Comparison of ENCODE assay signal across 18 cellular contexts in genomic region chr19:23790641-23791488, GRCh38. TPM values are rescaled to one million over a fixed set of nuclear protein-coding genes. Genes with fewer than 3 reads are reported as not detected.
DNase-seq lines count a peak whose midpoint lies in the region; ATAC-seq, FAIRE-seq and TF ChIP-seq lines count a peak whose summit lies in the region.
"Had no signal": no experiment of that assay in that cellular context is flagged by ENCODE, and none has a peak within 500 bp of the region (broad histone marks: within the 10 kb centered on the region; RNA-seq: fewer than 3 reads in every experiment).

No MANE protein-coding gene starts in this region.

- no peak overlapping the region for H2AFZ ChIP-seq in GM23338
- H2AFZ ChIP-seq in H9 (ENCODE audit: low read length) = no peak overlapping the region
- H2AFZ ChIP-seq in H1 (ENCODE audit: low read length) = no peak overlapping the region

- H3K56ac ChIP-seq in H9 (ENCODE audit: insufficient read length, low read depth, low read length) (no peak overlapping the region), H1 (replicated peaks; ENCODE audit: insufficient read length, low read depth, low read length) (no peak overlapping the region)

- POLR2A ChIA-PET in H1 (lab: Charles Lee; ENCODE audit: partially characterized antibody) = interaction anchor here (1.0 to 1.4 kb wide), 2 partner anchors 8 to 33 kb away, joined by 3 read pairs; no protein-coding TSS in a partner anchor

- H3K4me3 ChIP-seq in GM23338 (no peak overlapping the region), H1 (ENCODE audit: extremely low read depth in 1 of 4, insufficient read depth in 2 of 4, low read depth in 3 of 4, low read length in 4 of 4) (no peak overlapping the region)

- H3T11ph ChIP-seq in H9 (ENCODE audit: low read length) = no peak overlapping the region

- no peaks in the 10 kb centered on the region; the same call in 2 of the 3 replicates for H3K9me3 Mint-ChIP-seq in GM23338
- peaks cover 0 to 6% of the 10 kb centered on the region in 2 experiments; a peak in 2 of 5 replicates for H3K9me3 Mint-ChIP-seq in H9
- peaks cover 8% of the 10 kb centered on the region for H3K9me3 Mint-ChIP-seq in osteocyte (ENCODE audit: unreplicated experiment)

- no peak for TF ChIP-seq POLR2A in H1 (IDR thresholded peaks at IDR 0.05; ENCODE audit: control extremely low read depth in 1 of 2, low read depth in 2 of 2, low read length in 2 of 2)

- H3K27ac Mint-ChIP-seq in GM23338 (peak overlapping the region; percentile 63; the same call in 1 of the 2 replicates), H9 (peak overlapping the region in 2 of 3 experiments; percentile 55 to 89; a peak in 3 of 7 replicates), osteocyte (ENCODE audit: unreplicated experiment) (no peak overlapping the region)

- H4K91ac ChIP-seq in H9 (ENCODE audit: insufficient read length, low read depth, low read length) = no peak overlapping the region
- H4K91ac ChIP-seq in H1 (replicated peaks; ENCODE audit: insufficient read length, low read length) = no peak overlapping the region

- no peaks in the 10 kb centered on the region for H3K9me2 ChIP-seq in GM23338 (ENCODE audit: insufficient read depth)

- no peaks in the 10 kb centered on the region for H3K23me2 ChIP-seq in H9 (ENCODE audit: insufficient read length, low read depth, low read length, poor library complexity, severe bottlenecking)
- H3K23me2 ChIP-seq in H1 (ENCODE audit: low read depth, low read length) = no peaks in the 10 kb centered on the region

- CTCF ChIA-PET in H1 (lab: Charles Lee; ENCODE audit: partially characterized antibody) = interaction anchor here (1.2 kb wide), 1 partner anchor 8 kb away, joined by 3 read pairs; no protein-coding TSS in a partner anchor

- no peak for TF ChIP-seq EP300 in H1 (IDR thresholded peaks at IDR 0.05; ENCODE audit: borderline replicate concordance in 1 of 2, low read depth in 2 of 2, low read length in 2 of 2)

- H3K9ac ChIP-seq in H9 (ENCODE audit: extremely low read depth, insufficient read length, low read length) (no peak overlapping the region), H1 (replicated peaks in 1 of 4; ENCODE audit: extremely low read depth in 1 of 4, low read depth in 3 of 4, low read length in 3 of 4) (no peak overlapping the region)

- H3K4me1 Mint-ChIP-seq in GM23338 = peaks cover 11% of the 10 kb centered on the region; the same call in 2 of the 3 replicates
- peaks cover 15 to 17% of the 10 kb centered on the region in 2 experiments for H3K4me1 Mint-ChIP-seq in H9
- H3K4me1 Mint-ChIP-seq in osteocyte (ENCODE audit: unreplicated experiment) = no peaks in the 10 kb centered on the region

- no peak overlapping the region for H2BK5ac ChIP-seq in H9 (ENCODE audit: insufficient read length, low read length)
- no peak overlapping the region for H2BK5ac ChIP-seq in H1 (ENCODE audit: low read depth, low read length)

- no peak overlapping the region for H2BK12ac ChIP-seq in H9 (ENCODE audit: insufficient read length, low read depth, low read length)
- no peak overlapping the region for H2BK12ac ChIP-seq in H1 (ENCODE audit: low read depth, low read length)

- H3K14ac ChIP-seq in H9 (ENCODE audit: insufficient read depth, low read length) (no peak overlapping the region), H1 (ENCODE audit: insufficient read length) (no peak overlapping the region)

- H4K5ac ChIP-seq in H9 (ENCODE audit: insufficient read length, low read depth, low read length) = no peak overlapping the region
- no peak overlapping the region for H4K5ac ChIP-seq in H1 (ENCODE audit: insufficient read length, low read depth, low read length)

- H4K20me1 ChIP-seq in GM23338 (replicated peaks; ENCODE audit: insufficient read depth) = peaks cover 54% of the 10 kb centered on the region
- H4K20me1 ChIP-seq in H9 (ENCODE audit: control insufficient read depth, insufficient read depth, insufficient read length) = no peaks in the 10 kb centered on the region
- H4K20me1 ChIP-seq in H1 (replicated peaks in 1 of 2; ENCODE audit: control insufficient read depth in 1 of 2, insufficient read depth in 2 of 2, low read length in 2 of 2) = peaks cover 0 to 9% of the 10 kb centered on the region in 2 experiments

- H3K27me3 ChIP-seq in GM23338 (ENCODE audit: insufficient read depth) (no peaks in the 10 kb centered on the region), H9 (ENCODE audit: insufficient read depth, low read length) (no peaks in the 10 kb centered on the region), H1 (replicated peaks in 1 of 4; ENCODE audit: control insufficient read depth in 3 of 4, extremely low read depth in 1 of 4, insufficient read depth in 3 of 4, low read length in 3 of 4) (no peaks in the 10 kb centered on the region)

- no peak overlapping the region for H2BK20ac ChIP-seq in H9 (ENCODE audit: low read depth, low read length, poor library complexity, severe bottlenecking)
- H2BK20ac ChIP-seq in H1 (ENCODE audit: low read length) = no peak overlapping the region

- H3K4ac ChIP-seq in H9 (ENCODE audit: low read depth, low read length) (no peak overlapping the region), H1 (replicated peaks; ENCODE audit: insufficient read length, low read depth, low read length) (no peak overlapping the region)

- no peak overlapping the region for H4K8ac ChIP-seq in H9 (replicated peaks; ENCODE audit: insufficient read length, low read depth, low read length)
- peak overlapping the region; percentile 35; the same call in 1 of the 2 replicates for H4K8ac ChIP-seq in H1 (ENCODE audit: extremely low read depth, insufficient read depth, low read length)

- H2BK120ac ChIP-seq in H9 (ENCODE audit: low read depth, low read length, poor library complexity, severe bottlenecking) (no peak overlapping the region), H1 (replicated peaks; ENCODE audit: low read depth, low read length) (no peak overlapping the region)

- FAIRE-seq in H1 (lab: Jason Lieb, UNC) = no peak
- FAIRE-seq: GM12892, GM19239 had no signal

- TF ChIP-seq RAD21 in H1 (IDR thresholded peaks at IDR 0.05 in 1 of 2, conservative IDR thresholded peaks at IDR 0.05 in 1 of 2; ENCODE audit: low read depth in 2 of 2, low read length in 2 of 2) = no peak

- WGBS in H9 (ENCODE audit: extremely low coverage, insufficient read length, low lambda C conversion rate) = no CpG with 5 or more reads among the region's 17 CpGs
- 78% methylated on average over 17 of the region's 17 CpGs; no CpG with 5 or more reads in 1 of the 2 experiments for WGBS in H1 (ENCODE audit: extremely low coverage in 1 of 2, insufficient coverage in 1 of 2, insufficient read length in 1 of 2, insufficient replicate concordance in 2 of 2, low coverage in 1 of 2, low lambda C conversion rate in 2 of 2, missing lambda C conversion rate in 1 of 2), 2 experiments

- peaks cover 93% of the 10 kb centered on the region for H3K79me2 ChIP-seq in GM23338 (replicated peaks; ENCODE audit: insufficient read depth)
- peaks cover 17% of the 10 kb centered on the region; the same call in 1 of the 2 replicates for H3K79me2 ChIP-seq in H9 (ENCODE audit: insufficient read depth, low read length)
- peaks cover 2 to 66% of the 10 kb centered on the region in 2 experiments; a peak in 3 of 4 replicates for H3K79me2 ChIP-seq in H1 (ENCODE audit: control insufficient read depth in 1 of 2, insufficient read depth in 2 of 2, low read length in 2 of 2)

- ATAC-seq in GM23338 = no peak
- ATAC-seq: HCT116 had no signal

- H3K36me3 Mint-ChIP-seq in GM23338 (ENCODE audit: low read depth) = peaks cover 38% of the 10 kb centered on the region
- peaks cover 38 to 42% (median 40%) of the 10 kb centered on the region in 3 experiments for H3K36me3 Mint-ChIP-seq in H9 (ENCODE audit: insufficient read depth in 1 of 3, low read depth in 3 of 3)
- H3K36me3 Mint-ChIP-seq in osteocyte (ENCODE audit: unreplicated experiment) = peaks cover 2% of the 10 kb centered on the region

- H2BK15ac ChIP-seq in H9 (ENCODE audit: low read depth, low read length) = no peak overlapping the region
- no peak overlapping the region for H2BK15ac ChIP-seq in H1 (ENCODE audit: low read length)

- no peak overlapping the region for H3K18ac ChIP-seq in H9 (ENCODE audit: insufficient read length, low read depth, low read length)
- no peak overlapping the region for H3K18ac ChIP-seq in H1 (ENCODE audit: extremely low read depth, low read length)

- DNase-seq in GM23338 (ENCODE audit: low spot score) (no peak), H9 (no peak), H1 (ENCODE audit: low read depth in 1 of 2, low spot score in 2 of 2) (peak in 1 of 2 experiments; percentile 27), osteocyte (ENCODE audit: extremely low spot score, unreplicated experiment) (peak; percentile 71), NCI-H2196 (lab: John Stamatoyannopoulos, UW; ENCODE audit: unreplicated experiment) (no peak), cortex of kidney (lab: John Stamatoyannopoulos, UW) (no peak), NCI-H774 (lab: John Stamatoyannopoulos, UW) (no peak)
- DNase-seq: C1 segment of cervical spinal cord; Calu3; CD4-positive, alpha-beta memory T cell; COR-L47; DMS53; DMS79 treated with DMSO at 0.1 percent for 48 hours; GOT3; H7 had no signal

- H2AK5ac ChIP-seq in H9 (ENCODE audit: insufficient read length, low read length) (no peak overlapping the region), H1 (ENCODE audit: low read depth, low read length) (no peak overlapping the region)

- no peak overlapping the region for H3K27ac ChIP-seq in GM23338 (ENCODE audit: low read depth)
- no peak overlapping the region for H3K27ac ChIP-seq in H9 (ENCODE audit: insufficient read length, low read depth, low read length)
- H3K27ac ChIP-seq in H1 (ENCODE audit: low read depth, low read length) = no peak overlapping the region

- H3F3A ChIP-seq in GM23338 (replicated peaks; ENCODE audit: low read depth) = no peaks in the 10 kb centered on the region

- H3K4me3 Mint-ChIP-seq in GM23338 = no peak overlapping the region
- no peak overlapping the region for H3K4me3 Mint-ChIP-seq in H9
- no peak overlapping the region for H3K4me3 Mint-ChIP-seq in osteocyte (ENCODE audit: unreplicated experiment)
- H3K4me3 Mint-ChIP-seq: CD4-positive, alpha-beta memory T cell had no signal

- TF ChIP-seq CTCF in GM23338 (conservative IDR thresholded peaks at IDR 0.05; ENCODE audit: low read depth in 2 of 2) (no peak), H9 (conservative IDR thresholded peaks at IDR 0.05) (no peak), H1 (IDR thresholded peaks at IDR 0.05; ENCODE audit: control extremely low read depth in 1 of 3, insufficient read depth in 1 of 3, low read depth in 1 of 3, low read length in 3 of 3) (no peak), osteocyte (IDR thresholded peaks at IDR 0.05) (no peak)

- H3K27me3 Mint-ChIP-seq in GM23338 (ENCODE audit: insufficient read depth, low read depth, poor library complexity) (no peaks in the 10 kb centered on the region), H9 (ENCODE audit: low read depth) (no peaks in the 10 kb centered on the region), osteocyte (ENCODE audit: unreplicated experiment) (no peaks in the 10 kb centered on the region)
- H3K27me3 Mint-ChIP-seq: CD4-positive, alpha-beta memory T cell had no signal

- H3K4me1 ChIP-seq in GM23338 (ENCODE audit: insufficient read depth) (no peaks in the 10 kb centered on the region), H9 (ENCODE audit: insufficient read depth, low read length) (no peaks in the 10 kb centered on the region), H1 (replicated peaks in 1 of 4; ENCODE audit: control insufficient read depth in 3 of 4, insufficient read depth in 4 of 4, low read length in 3 of 4) (no peaks in the 10 kb centered on the region)

- H3K4me2 ChIP-seq in GM23338 (no peak overlapping the region), H9 (ENCODE audit: insufficient read depth, insufficient read length, low read length) (no peak overlapping the region), H1 (ENCODE audit: insufficient read depth in 1 of 2, low read depth in 2 of 2, low read length in 2 of 2) (no peak overlapping the region)

- no peak overlapping the region for H3K23ac ChIP-seq in H9 (ENCODE audit: insufficient read length, low read depth, low read length)
- no peak overlapping the region for H3K23ac ChIP-seq in H1 (ENCODE audit: insufficient read length)

- peaks cover 11% of the 10 kb centered on the region for H3K79me1 ChIP-seq in H9 (ENCODE audit: insufficient read depth, low read depth, low read length, poor library complexity, severe bottlenecking)
- H3K79me1 ChIP-seq in H1 (ENCODE audit: low read depth, low read length) = peaks cover 9% of the 10 kb centered on the region; the same call in 1 of the 2 replicates

- H3K36me3 ChIP-seq in GM23338 (ENCODE audit: insufficient read depth) (no peaks in the 10 kb centered on the region), H1 (ENCODE audit: control insufficient read depth in 2 of 4, insufficient read depth in 4 of 4, low read length in 3 of 4) (peaks cover 0 to 17% (median 6%) of the 10 kb centered on the region in 4 experiments; a peak in 6 of 8 replicates)

- no peaks in the 10 kb centered on the region for H3K9me3 ChIP-seq in H9 (ENCODE audit: control insufficient read depth, low read depth, low read length)
- H3K9me3 ChIP-seq in H1 (ENCODE audit: insufficient read depth in 2 of 2, low read depth in 1 of 2, low read length in 1 of 2) = peaks cover 7 to 28% of the 10 kb centered on the region in 2 experiments

RNA-seq across cellular contexts. Expression of gene ZNF681, which starts 32.2 kb away (rescaled TPM):
- total RNA-seq in GM23338 (2014; rRNA removed; shearing (Covaris generic)) = 16.8 and 25.1 TPM in 2 replicates
- 8.4 and 9.4 TPM in 2 replicates for polyA plus RNA-seq in GM23338 (2016; fragmentation: Nextera tagmentation; extraction: Ambion mirVana)
- 10.4 and 12.5 TPM in 2 replicates for total RNA-seq in H9 (2021)
- total RNA-seq in H1 (2021; fragmentation: NEBNext Ultra II Directional; extraction: Animal tissue kit (Norgen Biotek cat#: 25700)) = 6.8 and 7.9 TPM in 2 replicates
- 0.86 and 1.1 TPM in 2 replicates for polyA plus RNA-seq in H1 (2011; rRNA removed)
- 1.4 TPM for polyA plus RNA-seq in H1 (2011; cell fraction: cytosol; rRNA removed)
- polyA plus RNA-seq in H1 (2011; cell fraction: nucleus; rRNA removed) = 1.5 TPM
- polyA plus RNA-seq in H1 (2012, experiment 1 of 2) = 0.61 to 1.5 TPM (median 1.4 TPM) in 4 replicates
- 0.10 TPM for polyA plus RNA-seq in H1 (2012, experiment 2 of 2)
- polyA plus RNA-seq in H1 (2013, experiment 1 of 2) = 5.3 TPM
- 4.3 TPM for polyA plus RNA-seq in H1 (2013, experiment 2 of 2)
- 1.6 and 4.0 TPM in 2 replicates for polyA minus RNA-seq in H1 (2011; rRNA and poly(A)+ RNA removed)
- polyA minus RNA-seq in H1 (2011; cell fraction: cytosol; rRNA and poly(A)+ RNA removed) = 1.8 TPM
- polyA minus RNA-seq in H1 (2011; cell fraction: nucleus; rRNA and poly(A)+ RNA removed) = 10.0 TPM
- total RNA-seq in osteocyte = 1.4 and 2.4 TPM in 2 replicates
